Comparison of ENCODE assay signal across 14 cellular contexts in genomic region chr10:48336978-48337599, GRCh38. TPM values are rescaled to one million over a fixed set of nuclear protein-coding genes. Genes with fewer than 3 reads are reported as not detected.
DNase-seq lines count a peak whose midpoint lies in the region; ATAC-seq and TF ChIP-seq lines count a peak whose summit lies in the region.
"Had no signal": no experiment of that assay in that cellular context is flagged by ENCODE, and none has a peak within 500 bp of the region (broad histone marks: within the 10 kb centered on the region; RNA-seq: fewer than 3 reads in every experiment).

No MANE protein-coding gene starts in this region.

- ATAC-seq in GM19023 (IDR thresholded peaks at IDR 0.05; ENCODE audit: unreplicated experiment): peak; percentile 81
- peak; percentile 79 for ATAC-seq in HG02588 (IDR thresholded peaks at IDR 0.05; ENCODE audit: unreplicated experiment)
- ATAC-seq in HG03354 (IDR thresholded peaks at IDR 0.05; ENCODE audit: poor library complexity, severe bottlenecking, unreplicated experiment): peak; percentile 87
- ATAC-seq: left lobe of liver had no signal

- H3K36me3 ChIP-seq in BE2C (no peaks in the 10 kb centered on the region), MM.1S (replicated peaks; ENCODE audit: insufficient read depth, low read length) (no peaks in the 10 kb centered on the region)

- H3K27me3 ChIP-seq in BE2C (no peaks in the 10 kb centered on the region), MM.1S (replicated peaks; ENCODE audit: insufficient read depth, low read length) (no peaks in the 10 kb centered on the region)
- H3K27me3 ChIP-seq: stomach had no signal

- no peak overlapping the region for H3K9ac ChIP-seq in MM.1S (ENCODE audit: low read length)

- no peak overlapping the region for H3K4me3 ChIP-seq in BE2C (ENCODE audit: low read depth, low read length)
- H3K4me3 ChIP-seq in MM.1S (ENCODE audit: low read length): no peak overlapping the region
- H3K4me3 ChIP-seq: stomach had no signal

- H2AFZ ChIP-seq in MM.1S (ENCODE audit: low read length): no peak overlapping the region

- H3K4me1 ChIP-seq in BE2C (no peaks in the 10 kb centered on the region), MM.1S (ENCODE audit: low read length) (no peaks in the 10 kb centered on the region)

- TF ChIP-seq CTCF in GM10266 (IDR thresholded peaks at IDR 0.05; ENCODE audit: control insufficient read depth, insufficient read depth, low read depth, missing control alignments) (no peak), BE2C (IDR thresholded peaks at IDR 0.05; ENCODE audit: low read depth, low read length) (no peak), MM.1S (IDR thresholded peaks at IDR 0.05; ENCODE audit: low read length) (no peak)

- H3K79me2 ChIP-seq in MM.1S (ENCODE audit: low read length): no peaks in the 10 kb centered on the region

- no peaks in the 10 kb centered on the region for H3F3A ChIP-seq in MM.1S (ENCODE audit: insufficient read depth, low read length)

- no peak overlapping the region for H3K27ac ChIP-seq in MM.1S (ENCODE audit: low read length)
- H3K27ac ChIP-seq: stomach had no signal

- no peaks in the 10 kb centered on the region for H4K20me1 ChIP-seq in MM.1S (ENCODE audit: insufficient read depth, low read length)

- H3K4me2 ChIP-seq in MM.1S (ENCODE audit: low read depth, low read length): no peak overlapping the region

- no peaks in the 10 kb centered on the region; the same call in 1 of the 2 replicates for H3K9me2 ChIP-seq in MM.1S (replicated peaks; ENCODE audit: insufficient read depth, low read length)

- DNase-seq in GM10266 (ENCODE audit: extremely low spot score) (peak; percentile 7), BE2C (no peak), germinal center (ENCODE audit: low spot score) (no peak), NCI-H2107 treated with DMSO at 0.1 percent for 48 hours (lab: John Stamatoyannopoulos, UW; ENCODE audit: unreplicated experiment) (no peak), MM.1S (no peak)
- DNase-seq: activated CD8-positive, alpha-beta memory T cell treated with anti-CD3 and anti-CD28 coated beads, Interleukin-2, amount 50 U/mL, for 4 hours; effector CD8-positive, alpha-beta T cell; NCI-H1930; nucleus accumbens; stomach had no signal

- H3K9me3 ChIP-seq in BE2C: no peaks in the 10 kb centered on the region
- H3K9me3 ChIP-seq in MM.1S (replicated peaks; ENCODE audit: insufficient read depth, low read length): no peaks in the 10 kb centered on the region
- H3K9me3 ChIP-seq: stomach had no signal

RNA-seq across cellular contexts. Expression of gene MAPK8, which starts 30.6 kb away (rescaled TPM):
- polyA plus RNA-seq in BE2C (2012; ENCODE audit: insufficient read depth, insufficient read length, low read depth): 50.2 TPM
